ENCODE assay signal across 19 cellular contexts in the genomic region with DNA sequence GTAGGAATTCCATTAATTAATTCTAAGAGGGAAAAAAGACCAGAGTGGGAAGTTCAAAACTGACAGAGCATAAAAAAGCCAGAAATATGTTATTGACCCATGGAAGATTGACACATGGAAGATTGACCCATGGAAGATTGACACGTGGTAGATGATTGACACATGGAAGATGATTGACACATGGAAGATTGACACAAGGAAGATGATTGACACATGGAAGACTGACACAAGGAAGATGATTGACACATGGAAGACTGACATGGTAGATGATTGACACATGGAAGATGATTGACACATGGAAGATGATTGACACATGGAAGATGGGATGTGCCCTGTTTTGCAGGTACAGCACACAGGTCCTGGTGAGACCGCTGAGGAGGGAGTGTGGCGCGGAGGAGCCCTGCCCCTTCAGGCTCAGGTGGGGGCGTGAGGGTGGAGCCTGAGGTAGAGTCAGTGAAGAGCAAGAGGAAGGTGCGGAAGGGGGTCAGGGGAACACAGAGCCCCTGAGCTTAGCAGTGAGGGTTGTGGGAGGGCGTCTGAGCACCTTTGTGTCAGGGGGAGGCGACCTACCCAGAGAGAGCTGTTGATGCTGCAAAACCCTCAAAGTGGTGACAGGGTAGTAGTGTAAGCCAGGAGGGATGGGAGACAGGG. TPM values are rescaled to one million over a fixed set of nuclear protein-coding genes. Genes with fewer than 3 reads are reported as not detected.
DNase-seq lines count a peak whose midpoint lies in the region; ATAC-seq and TF ChIP-seq lines count a peak whose summit lies in the region.
"Had no signal": no experiment of that assay in that cellular context is flagged by ENCODE, and none has a peak within 500 bp of the region (broad histone marks: within the 10 kb centered on the region; RNA-seq: fewer than 3 reads in every experiment).

No MANE protein-coding gene starts in this region.

- no peak overlapping the region for H2AFZ ChIP-seq in SK-N-SH (ENCODE audit: low read depth)

- WGBS in SK-N-SH (ENCODE audit: low lambda C conversion rate): 59% methylated on average over 8 of the region's 8 CpGs

- H3K79me2 ChIP-seq in SK-N-SH (ENCODE audit: insufficient read depth): no peaks in the 10 kb centered on the region

- H3K4me3 ChIP-seq in SK-N-SH (ENCODE audit: low read depth in 2 of 2, low read length in 1 of 2) (no peak overlapping the region), WERI-Rb-1 (ENCODE audit: low read depth, low read length) (no peak overlapping the region), epithelial cell of esophagus (ENCODE audit: low read length) (no peak overlapping the region)
- no peak overlapping the region for H3K4me3 ChIP-seq in naive thymus-derived CD4-positive, alpha-beta T cell (ENCODE audit: low read length)
- H3K4me3 ChIP-seq: HAP-1 had no signal

- peaks cover 2% of the 10 kb centered on the region for H3K27me3 Mint-ChIP-seq in osteocyte (ENCODE audit: unreplicated experiment)
- H3K27me3 Mint-ChIP-seq in activated naive CD8-positive, alpha-beta T cell treated with anti-CD3 and anti-CD28 coated beads for 36 hours: peaks cover 21% of the 10 kb centered on the region
- H3K27me3 Mint-ChIP-seq in naive thymus-derived CD4-positive, alpha-beta T cell: peaks cover 2 to 38% (median 18%) of the 10 kb centered on the region in 5 donors

- H3K9me2 ChIP-seq in SK-N-SH: no peaks in the 10 kb centered on the region

- no peak for ATAC-seq in SK-N-SH treated with all-trans-retinoic acid at 6 μM for 48 hours
- ATAC-seq in naive thymus-derived CD4-positive, alpha-beta T cell: no peak
- ATAC-seq: CD8-positive, alpha-beta T cell had no signal

- H3F3A ChIP-seq in SK-N-SH (replicated peaks; ENCODE audit: insufficient read depth): no peaks in the 10 kb centered on the region

- H3K9me3 ChIP-seq in SK-N-SH: no peaks in the 10 kb centered on the region
- H3K9me3 ChIP-seq in WERI-Rb-1 (ENCODE audit: severe bottlenecking): peaks cover 7% of the 10 kb centered on the region
- H3K9me3 ChIP-seq in naive thymus-derived CD4-positive, alpha-beta T cell (ENCODE audit: control insufficient read depth in 2 of 3, low read length in 3 of 3): no peaks in the 10 kb centered on the region
- H3K9me3 ChIP-seq: HAP-1 had no signal

- H3K4me1 ChIP-seq in SK-N-SH (ENCODE audit: control insufficient read depth in 1 of 2, insufficient read depth in 2 of 2, low read depth in 1 of 2, low read length in 1 of 2): peaks cover 0 to 6% of the 10 kb centered on the region in 2 experiments; a peak in 1 of 4 replicates
- H3K4me1 ChIP-seq in naive thymus-derived CD4-positive, alpha-beta T cell (ENCODE audit: control insufficient read depth in 2 of 2, insufficient read depth in 2 of 2, low read length in 2 of 2): no peaks in the 10 kb centered on the region
- H3K4me1 ChIP-seq: HAP-1 had no signal

- H4K20me1 ChIP-seq in SK-N-SH (ENCODE audit: insufficient read depth): no peaks in the 10 kb centered on the region

- H3K36me3 Mint-ChIP-seq in osteocyte (ENCODE audit: unreplicated experiment): no peaks in the 10 kb centered on the region
- peaks cover 2% of the 10 kb centered on the region for H3K36me3 Mint-ChIP-seq in activated naive CD8-positive, alpha-beta T cell treated with anti-CD3 and anti-CD28 coated beads for 36 hours
- H3K36me3 Mint-ChIP-seq in naive thymus-derived CD4-positive, alpha-beta T cell: peaks cover 0 to 5% (median 0%) of the 10 kb centered on the region in 5 donors
- H3K36me3 Mint-ChIP-seq: CD8-positive, alpha-beta T cell had no signal

- no peaks in the 10 kb centered on the region for H3K36me3 ChIP-seq in SK-N-SH (replicated peaks in 1 of 2; ENCODE audit: control insufficient read depth in 1 of 2, insufficient read depth in 2 of 2, low read length in 1 of 2)
- no peaks in the 10 kb centered on the region for H3K36me3 ChIP-seq in WERI-Rb-1
- H3K36me3 ChIP-seq in naive thymus-derived CD4-positive, alpha-beta T cell (ENCODE audit: control insufficient read depth in 2 of 3, insufficient read depth in 3 of 3, low read length in 3 of 3): no peaks in the 10 kb centered on the region
- H3K36me3 ChIP-seq: HAP-1 had no signal

- TF ChIP-seq RAD21 in SK-N-SH (IDR thresholded peaks at IDR 0.05; ENCODE audit: low read length): no peak

- H3K9ac ChIP-seq in SK-N-SH: no peak overlapping the region

- H3K27me3 ChIP-seq in SK-N-SH (ENCODE audit: insufficient read depth) (peaks cover 7% of the 10 kb centered on the region), WERI-Rb-1 (ENCODE audit: insufficient read depth, low read depth, severe bottlenecking) (no peaks in the 10 kb centered on the region)
- no peaks in the 10 kb centered on the region for H3K27me3 ChIP-seq in naive thymus-derived CD4-positive, alpha-beta T cell (ENCODE audit: control insufficient read depth in 2 of 2, insufficient read depth in 2 of 2, low read length in 2 of 2)

- no peak for TF ChIP-seq EP300 in SK-N-SH (IDR thresholded peaks at IDR 0.05; ENCODE audit: borderline replicate concordance in 1 of 2, low read depth in 1 of 2, low read length in 1 of 2)

- TF ChIP-seq CTCF in SK-N-SH (IDR thresholded peaks at IDR 0.05) (no peak), WERI-Rb-1 (IDR thresholded peaks at IDR 0.05; ENCODE audit: low read depth, low read length) (peak; percentile 12; the same call in 1 of the 2 replicates), epithelial cell of esophagus (IDR thresholded peaks at IDR 0.05; ENCODE audit: insufficient read depth, low read depth, low read length, missing control alignments) (no peak), osteocyte (IDR thresholded peaks at IDR 0.05) (no peak)

- POLR2A ChIA-PET in SK-N-SH (lab: Yijun Ruan, JAX): no interaction called here
- POLR2A ChIA-PET in naive thymus-derived CD4-positive, alpha-beta T cell (lab: Charles Lee): no interaction called here

- H3K4me3 Mint-ChIP-seq in osteocyte (ENCODE audit: unreplicated experiment): no peak overlapping the region
- H3K4me3 Mint-ChIP-seq in activated naive CD8-positive, alpha-beta T cell treated with anti-CD3 and anti-CD28 coated beads for 36 hours: no peak overlapping the region
- H3K4me3 Mint-ChIP-seq in naive thymus-derived CD4-positive, alpha-beta T cell: no peak overlapping the region
- H3K4me3 Mint-ChIP-seq: CD8-positive, alpha-beta T cell had no signal

- H3K4me2 ChIP-seq in SK-N-SH: no peak overlapping the region

- intact Hi-C loops in naive thymus-derived CD4-positive, alpha-beta T cell (cut with micrococcal nuclease): no loop called here

- peaks cover 14% of the 10 kb centered on the region for H3K9me3 Mint-ChIP-seq in osteocyte (ENCODE audit: unreplicated experiment)
- H3K9me3 Mint-ChIP-seq in activated naive CD8-positive, alpha-beta T cell treated with anti-CD3 and anti-CD28 coated beads for 36 hours: peaks cover 4% of the 10 kb centered on the region
- peaks cover 0 to 9% (median 1%) of the 10 kb centered on the region in 11 donors for H3K9me3 Mint-ChIP-seq in naive thymus-derived CD4-positive, alpha-beta T cell
- H3K9me3 Mint-ChIP-seq: CD8-positive, alpha-beta T cell had no signal

- H3K4me1 Mint-ChIP-seq in osteocyte (ENCODE audit: unreplicated experiment): no peaks in the 10 kb centered on the region
- no peaks in the 10 kb centered on the region for H3K4me1 Mint-ChIP-seq in activated naive CD8-positive, alpha-beta T cell treated with anti-CD3 and anti-CD28 coated beads for 36 hours
- peaks cover 0 to 9% (median 0%) of the 10 kb centered on the region in 7 donors for H3K4me1 Mint-ChIP-seq in naive thymus-derived CD4-positive, alpha-beta T cell

- CTCF ChIA-PET in SK-N-SH (lab: Yijun Ruan, JAX): interaction anchor here (0.6 kb wide), 1 partner anchor 580 kb away, joined by 3 read pairs; no protein-coding TSS in a partner anchor
- CTCF ChIA-PET in naive thymus-derived CD4-positive, alpha-beta T cell (lab: Charles Lee): no interaction called here

- DNase-seq in SK-N-SH (no peak), WERI-Rb-1 (no peak), epithelial cell of esophagus (ENCODE audit: low read depth) (peak; percentile 17), osteocyte (ENCODE audit: extremely low spot score, unreplicated experiment) (peak; percentile 75), T1000 (lab: John Stamatoyannopoulos, UW) (no peak)
- DNase-seq in activated naive CD8-positive, alpha-beta T cell treated with anti-CD3 and anti-CD28 coated beads for 36 hours: no peak
- DNase-seq in naive thymus-derived CD4-positive, alpha-beta T cell: no peak
- DNase-seq: EL, KBM-7, NCI-H1048, NCI-H446, NCI-H748 treated with DMSO at 0.1 percent for 48 hours, PC-3 had no signal

- H3K27ac ChIP-seq in SK-N-SH (ENCODE audit: low read depth in 2 of 2, low read length in 1 of 2): no peak overlapping the region
- no peak overlapping the region for H3K27ac ChIP-seq in WERI-Rb-1
- no peak overlapping the region for H3K27ac ChIP-seq in naive thymus-derived CD4-positive, alpha-beta T cell (ENCODE audit: low read depth, low read length)
- H3K27ac ChIP-seq: 22Rv1 had no signal

- no peak overlapping the region for H3K27ac Mint-ChIP-seq in osteocyte (ENCODE audit: unreplicated experiment)
- no peak overlapping the region for H3K27ac Mint-ChIP-seq in activated naive CD8-positive, alpha-beta T cell treated with anti-CD3 and anti-CD28 coated beads for 36 hours
- no peak overlapping the region for H3K27ac Mint-ChIP-seq in naive thymus-derived CD4-positive, alpha-beta T cell
- H3K27ac Mint-ChIP-seq: CD8-positive, alpha-beta T cell had no signal

TF ChIP-seq in SK-N-SH, 30 proteins besides CTCF, POLR2A, EP300 and RAD21 (continues in another document):
- TF ChIP-seq POLR2AphosphoS5 (IDR thresholded peaks at IDR 0.05; ENCODE audit: low read depth, low read length): no peak
- no peak for TF ChIP-seq TCF12 (IDR thresholded peaks at IDR 0.05)
- TF ChIP-seq MXI1 (IDR thresholded peaks at IDR 0.05; ENCODE audit: low read depth, low read length): no peak
- TF ChIP-seq RFX5 (IDR thresholded peaks at IDR 0.05; ENCODE audit: low read length): no peak

RNA-seq across cellular contexts. Expression of a gene that starts 15.8 kb away (rescaled TPM):
- 1.2 and 1.5 TPM in 2 replicates for polyA plus RNA-seq in SK-N-SH (2012; rRNA removed)
- polyA plus RNA-seq in SK-N-SH (2012; cell fraction: cytosol; rRNA removed): 1.4 TPM in 2 replicates
- 2.8 and 3.4 TPM in 2 replicates for polyA plus RNA-seq in SK-N-SH (2012; cell fraction: nucleus; rRNA removed)
- 1.6 TPM in 2 replicates for total RNA-seq in osteocyte
- 10 to 100 TPM; 12.6 to 13.9 TPM for total RNA-seq in activated naive CD8-positive, alpha-beta T cell treated with anti-CD3 and anti-CD28 coated beads for 36 hours
- total RNA-seq in naive thymus-derived CD4-positive, alpha-beta T cell: 10 to 100 TPM; 13.7 to 20.1 (median 18.3) TPM
- 10 to 100 TPM; 21.9 to 28.3 TPM for polyA plus RNA-seq in naive thymus-derived CD4-positive, alpha-beta T cell
- total RNA-seq: PC-3 had no signal

RNA-seq across cellular contexts. Expression of a gene that starts 33.4 kb away (rescaled TPM):
- polyA plus RNA-seq in SK-N-SH (2012; rRNA removed): not detected in 2 replicates
- not detected in 2 replicates for polyA plus RNA-seq in SK-N-SH (2012; cell fraction: cytosol; rRNA removed)
- polyA plus RNA-seq in SK-N-SH (2012; cell fraction: nucleus; rRNA removed): not detected in 2 replicates
- not detected in 2 replicates for total RNA-seq in osteocyte
- not detected for total RNA-seq in activated naive CD8-positive, alpha-beta T cell treated with anti-CD3 and anti-CD28 coated beads for 36 hours
- not detected for total RNA-seq in naive thymus-derived CD4-positive, alpha-beta T cell
- not detected for polyA plus RNA-seq in naive thymus-derived CD4-positive, alpha-beta T cell
- total RNA-seq: CD8-positive, alpha-beta T cell; HT1080; PC-3 had no signal
- polyA plus RNA-seq: BJ had no signal

Comparison
In these comparisons a context has a peak if more than half of its experiments do, and no peak if none do; other contexts are left out.
1. DNase-seq: peak in epithelial cell of esophagus (single experiment) and osteocyte (single experiment); none in SK-N-SH (single experiment), WERI-Rb-1 (single experiment), activated naive CD8-positive, alpha-beta T cell treated with anti-CD3 and anti-CD28 coated beads for 36 hours (single experiment), naive thymus-derived CD4-positive, alpha-beta T cell (0 of 9) and T1000 (single experiment).